Comparison of ENCODE assay signal across 12 cellular contexts in the genomic region with DNA sequence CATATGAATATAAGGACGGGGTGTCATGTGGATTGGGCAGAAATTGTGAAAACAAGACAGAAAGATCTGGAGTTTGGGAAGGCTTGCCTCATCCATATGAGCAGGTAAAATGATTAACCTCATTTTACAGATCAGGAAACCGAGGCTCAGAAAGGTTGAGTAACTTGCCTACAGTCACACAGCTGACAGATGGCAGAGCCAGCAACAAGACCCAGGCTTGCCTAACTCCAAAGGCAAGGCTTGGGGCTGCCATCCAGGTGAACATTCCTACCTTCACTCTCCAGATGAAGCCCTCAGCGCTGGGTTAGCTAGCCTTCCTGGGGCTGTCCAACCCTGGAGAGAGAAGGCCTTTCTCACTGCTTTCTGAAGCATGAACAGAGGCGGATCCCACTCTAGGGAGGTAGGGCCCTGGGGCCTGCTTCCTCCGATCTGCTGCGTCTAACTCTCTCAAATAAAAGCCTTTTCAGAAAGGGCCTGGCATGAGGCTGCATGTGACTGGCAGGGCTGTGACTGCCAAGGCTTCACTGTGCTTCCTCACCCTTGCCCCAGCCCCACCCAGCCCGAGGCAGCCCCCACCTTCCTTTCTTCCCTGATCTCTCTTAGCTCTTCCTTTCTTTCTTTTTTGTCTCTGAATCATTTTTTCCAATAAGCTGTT.
DNase-seq lines count a peak whose midpoint lies in the region; ATAC-seq lines count a peak whose summit lies in the region.
"Had no signal": no experiment of that assay in that cellular context is flagged by ENCODE, and none has a peak within 500 bp of the region (broad histone marks: within the 10 kb centered on the region; RNA-seq: fewer than 3 reads in every experiment).

No MANE protein-coding gene starts in this region.

- H3K9me3 ChIP-seq in T-helper 17 cell (ENCODE audit: control insufficient read depth, low read length, poor library complexity, severe bottlenecking), result no peaks in the 10 kb centered on the region
- H3K9me3 ChIP-seq: stomach had no signal

- H3K27me3 Mint-ChIP-seq in stimulated activated naive CD8-positive, alpha-beta T cell treated with anti-CD3 and anti-CD28 coated beads, Interleukin-15, Interleukin-2, amounts not matched to agents 100 ng/mL and 50 ng/mL, for 24 hours, result peaks cover 3% of the 10 kb centered on the region
- no peaks in the 10 kb centered on the region for H3K27me3 Mint-ChIP-seq in T-helper 17 cell

- DNase-seq in NCI-H1092 (lab: John Stamatoyannopoulos, UW), result peak; percentile 29
- peak; percentile 44 for DNase-seq in cerebellum (ENCODE audit: low spot score)
- DNase-seq in left kidney (ENCODE audit: low read depth, low spot score), result peak; percentile 66
- DNase-seq in NK-92 treated with Interleukin-12 subunit alpha and Interleukin-12 subunit beta, amount 100 ng/mL, for 24 hours (lab: John Stamatoyannopoulos, UW), result no peak
- DNase-seq in T-helper 17 cell, result no peak
- DNase-seq: cortex of kidney, NCI-H146, stomach, WERI-Rb-1 had no signal

- ATAC-seq in HG02798 (IDR thresholded peaks at IDR 0.05; ENCODE audit: poor library complexity, unreplicated experiment), result no peak
- no peak for ATAC-seq in GM21423 (IDR thresholded peaks at IDR 0.05; ENCODE audit: unreplicated experiment)
- no peak for ATAC-seq in T-helper 17 cell

- H3K9me3 Mint-ChIP-seq in stimulated activated naive CD8-positive, alpha-beta T cell treated with anti-CD3 and anti-CD28 coated beads, Interleukin-15, Interleukin-2, amounts not matched to agents 100 ng/mL and 50 ng/mL, for 24 hours, result no peaks in the 10 kb centered on the region

- H3K4me1 Mint-ChIP-seq in stimulated activated naive CD8-positive, alpha-beta T cell treated with anti-CD3 and anti-CD28 coated beads, Interleukin-15, Interleukin-2, amounts not matched to agents 100 ng/mL and 50 ng/mL, for 24 hours (ENCODE audit: low read depth), result peaks cover 15% of the 10 kb centered on the region
- H3K4me1 Mint-ChIP-seq in T-helper 17 cell, result peaks cover 2% of the 10 kb centered on the region

- no peaks in the 10 kb centered on the region for H3K36me3 Mint-ChIP-seq in stimulated activated naive CD8-positive, alpha-beta T cell treated with anti-CD3 and anti-CD28 coated beads, Interleukin-15, Interleukin-2, amounts not matched to agents 100 ng/mL and 50 ng/mL, for 24 hours (ENCODE audit: low read depth)
- H3K36me3 Mint-ChIP-seq in T-helper 17 cell (ENCODE audit: low read depth), result no peaks in the 10 kb centered on the region

- H3K4me3 Mint-ChIP-seq in stimulated activated naive CD8-positive, alpha-beta T cell treated with anti-CD3 and anti-CD28 coated beads, Interleukin-15, Interleukin-2, amounts not matched to agents 100 ng/mL and 50 ng/mL, for 24 hours, result no peak overlapping the region
- H3K4me3 Mint-ChIP-seq in T-helper 17 cell, result no peak overlapping the region

- peak overlapping the region; percentile 4 for H3K27ac Mint-ChIP-seq in stimulated activated naive CD8-positive, alpha-beta T cell treated with anti-CD3 and anti-CD28 coated beads, Interleukin-15, Interleukin-2, amounts not matched to agents 100 ng/mL and 50 ng/mL, for 24 hours
- H3K27ac Mint-ChIP-seq in T-helper 17 cell, result no peak overlapping the region

Comparison
In these comparisons a context has a peak if more than half of its experiments do, and no peak if none do; other contexts are left out.
1. DNase-seq: peak in NCI-H1092 (single experiment), cerebellum (single experiment) and left kidney (single experiment); none in NK-92 treated with Interleukin-12 subunit alpha and Interleukin-12 subunit beta, amount 100 ng/mL, for 24 hours (single experiment) and T-helper 17 cell (0 of 3).